Comparison of ENCODE assay signal across 21 cellular contexts in genomic region chr18:78494686-78495085, GRCh38.
"Had no signal": no experiment of that assay in that cellular context is flagged by ENCODE, and none has a peak within 500 bp of the region (broad histone marks: within the 10 kb centered on the region; RNA-seq: fewer than 3 reads in every experiment).

No MANE protein-coding gene starts in this region.

- H3K9me3 ChIP-seq: SJCRH30 had no signal

- DNase-seq: IMR-90, Kasumi-1, KG1, MM.1S, NCI-H1092 treated with DMSO at 0.1 percent for 48 hours, NCI-H1436 treated with DMSO at 0.1 percent for 48 hours, NCI-H1694, NCI-H187 treated with DMSO at 0.1 percent for 48 hours, NCI-H2029 treated with DMSO at 0.1 percent for 48 hours, NCI-H2171 treated with DMSO at 0.1 percent for 48 hours, NCI-H345, NCI-H446 treated with DMSO at 0.1 percent for 48 hours, NCI-H524, NCI-H526 treated with DMSO at 0.1 percent for 48 hours, NCI-H748 treated with DMSO at 0.1 percent for 48 hours, RPMI8226, SHP77 treated with DMSO at 0.1 percent for 48 hours had no signal

- H3K27me3 ChIP-seq: SJCRH30 had no signal

- H3K27ac ChIP-seq: SJCRH30 had no signal

- H3K4me3 ChIP-seq: SJCRH30 had no signal

- H3K4me1 ChIP-seq: SJCRH30 had no signal

- ATAC-seq: HepG2, Right ventricle myocardium inferior, SK-N-SH treated with all-trans-retinoic acid at 6 μM for 48 hours had no signal

- H3K36me3 ChIP-seq: SJCRH30 had no signal
